ENCODE assay signal across 19 cellular contexts in the genomic region with DNA sequence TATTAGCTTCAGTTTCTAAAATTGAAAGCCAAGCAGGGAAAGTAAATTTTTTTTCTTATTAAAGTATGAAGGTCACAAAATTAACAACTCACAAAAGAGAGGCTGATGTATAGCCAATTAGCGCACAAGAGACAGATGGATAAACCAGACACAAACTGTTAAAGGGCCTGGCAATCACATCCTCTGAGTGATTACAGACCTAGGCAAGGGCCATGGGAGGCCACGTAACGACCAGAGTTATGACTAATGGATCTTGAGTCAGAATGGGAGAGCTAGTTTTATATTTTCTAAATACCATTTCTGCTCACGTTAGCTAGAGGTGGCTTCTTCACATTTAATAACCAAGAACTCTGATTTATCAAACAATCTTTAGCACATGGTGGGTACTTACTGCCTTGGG. TPM values are rescaled to one million over a fixed set of nuclear protein-coding genes. Genes with fewer than 3 reads are reported as not detected.
DNase-seq lines count a peak whose midpoint lies in the region; ATAC-seq lines count a peak whose summit lies in the region.
"Had no signal": no experiment of that assay in that cellular context is flagged by ENCODE, and none has a peak within 500 bp of the region (broad histone marks: within the 10 kb centered on the region; RNA-seq: fewer than 3 reads in every experiment).

No MANE protein-coding gene starts in this region.

- no peaks in the 10 kb centered on the region for H3K9me3 Mint-ChIP-seq in activated T-cell treated with anti-CD3 and anti-CD28 coated beads, Interleukin-2, amount 50 U/mL, for 4 hours
- H3K9me3 Mint-ChIP-seq in activated naive CD8-positive, alpha-beta T cell treated with anti-CD3 and anti-CD28 coated beads, Interleukin-2, amount 50 U/mL, for 24 hours: no peaks in the 10 kb centered on the region

- peaks cover 5% of the 10 kb centered on the region for H3K4me1 Mint-ChIP-seq in activated T-cell treated with anti-CD3 and anti-CD28 coated beads, Interleukin-2, amount 50 U/mL, for 4 hours (ENCODE audit: low read depth)
- H3K4me1 Mint-ChIP-seq in activated naive CD8-positive, alpha-beta T cell treated with anti-CD3 and anti-CD28 coated beads, Interleukin-2, amount 50 U/mL, for 24 hours: peaks cover 21% of the 10 kb centered on the region

- no peak for DNase-seq in activated T-cell treated with anti-CD3 and anti-CD28 coated beads, Interleukin-2, amount 50 U/mL, for 4 hours
- DNase-seq in activated T-cell treated with anti-CD3 and anti-CD28 coated beads for 4 hours (no peak), NCI-H1694 (lab: John Stamatoyannopoulos, UW) (peak; percentile 70), NCI-H526 treated with DMSO at 0.1 percent for 48 hours (lab: John Stamatoyannopoulos, UW) (no peak)
- no peak for DNase-seq in activated naive CD8-positive, alpha-beta T cell treated with anti-CD3 and anti-CD28 coated beads, Interleukin-2, amount 50 U/mL, for 24 hours
- peak; percentile 32 for DNase-seq in stimulated activated naive CD8-positive, alpha-beta T cell treated with anti-CD3 and anti-CD28 coated beads, Interleukin-15, Interleukin-2, amounts not matched to agents 100 U/mL and 50 U/mL, for 24 hours
- DNase-seq: amniotic stem cell; central memory CD4-positive, alpha-beta T cell; effector memory CD4-positive, alpha-beta T cell; IMR-90; MM.1S; NCI-H146; NCI-H345; occipital lobe; stomach; upper lobe of right lung had no signal

- peak; percentile 77 to 91 for ATAC-seq in activated T-cell treated with anti-CD3 and anti-CD28 coated beads, Interleukin-2, amount 50 U/mL, for 4 hours
- ATAC-seq in activated naive CD8-positive, alpha-beta T cell treated with anti-CD3 and anti-CD28 coated beads, Interleukin-2, amount 50 U/mL, for 24 hours: peak; percentile 91
- peak; percentile 94 for ATAC-seq in stimulated activated naive CD8-positive, alpha-beta T cell treated with anti-CD3 and anti-CD28 coated beads, Interleukin-15, Interleukin-2, amounts not matched to agents 100 U/mL and 50 U/mL, for 24 hours
- ATAC-seq in HG02852 (IDR thresholded peaks at IDR 0.05; ENCODE audit: unreplicated experiment) (no peak), HG02973 (IDR thresholded peaks at IDR 0.05; ENCODE audit: unreplicated experiment) (no peak)
- ATAC-seq: Right ventricle myocardium inferior, upper lobe of right lung had no signal

- peak overlapping the region; percentile 50 for H3K27ac Mint-ChIP-seq in activated naive CD8-positive, alpha-beta T cell treated with anti-CD3 and anti-CD28 coated beads, Interleukin-2, amount 50 U/mL, for 24 hours

- H3K27me3 Mint-ChIP-seq in activated T-cell treated with anti-CD3 and anti-CD28 coated beads, Interleukin-2, amount 50 U/mL, for 4 hours (ENCODE audit: low read depth): peaks cover 17% of the 10 kb centered on the region
- H3K27me3 Mint-ChIP-seq in activated naive CD8-positive, alpha-beta T cell treated with anti-CD3 and anti-CD28 coated beads, Interleukin-2, amount 50 U/mL, for 24 hours: peaks cover 25% of the 10 kb centered on the region

- H3K36me3 Mint-ChIP-seq in activated T-cell treated with anti-CD3 and anti-CD28 coated beads, Interleukin-2, amount 50 U/mL, for 4 hours (ENCODE audit: insufficient read depth): no peaks in the 10 kb centered on the region
- H3K36me3 Mint-ChIP-seq in activated naive CD8-positive, alpha-beta T cell treated with anti-CD3 and anti-CD28 coated beads, Interleukin-2, amount 50 U/mL, for 24 hours (ENCODE audit: low read depth): no peaks in the 10 kb centered on the region

- no peak overlapping the region for H3K4me3 Mint-ChIP-seq in activated T-cell treated with anti-CD3 and anti-CD28 coated beads, Interleukin-2, amount 50 U/mL, for 4 hours
- peak overlapping the region; percentile 21 for H3K4me3 Mint-ChIP-seq in activated naive CD8-positive, alpha-beta T cell treated with anti-CD3 and anti-CD28 coated beads, Interleukin-2, amount 50 U/mL, for 24 hours

RNA-seq across cellular contexts. Expression of a gene that starts 17.8 kb away (rescaled TPM):
- total RNA-seq in activated T-cell treated with anti-CD3 and anti-CD28 coated beads, Interleukin-2, amount 50 U/mL, for 4 hours: 1 to 10 TPM in 2 of 3 donors, under 1 TPM in 1; 0.90 to 6.7 (median 1.8) TPM

RNA-seq across cellular contexts. Expression of a gene that starts 21.0 kb away (rescaled TPM):
- total RNA-seq in activated T-cell treated with anti-CD3 and anti-CD28 coated beads, Interleukin-2, amount 50 U/mL, for 4 hours: 10 to 100 TPM; 10.7 to 15.1 (median 13.3) TPM

RNA-seq across cellular contexts. Expression of a gene that starts 39.7 kb away (rescaled TPM):
- total RNA-seq in activated T-cell treated with anti-CD3 and anti-CD28 coated beads, Interleukin-2, amount 50 U/mL, for 4 hours: 100 to 1,000 TPM; 257 to 291 (median 290) TPM

RNA-seq across cellular contexts. Expression of a gene that starts 45.8 kb away (rescaled TPM):
- total RNA-seq in activated T-cell treated with anti-CD3 and anti-CD28 coated beads, Interleukin-2, amount 50 U/mL, for 4 hours: 10 to 100 TPM; 15.4 to 17.9 (median 17.8) TPM

Comparison
In these comparisons a context has a peak if more than half of its experiments do, and no peak if none do; other contexts are left out.
1. ATAC-seq: peak in activated T-cell treated with anti-CD3 and anti-CD28 coated beads, Interleukin-2, amount 50 U/mL, for 4 hours (2 of 2), activated naive CD8-positive, alpha-beta T cell treated with anti-CD3 and anti-CD28 coated beads, Interleukin-2, amount 50 U/mL, for 24 hours (single experiment) and stimulated activated naive CD8-positive, alpha-beta T cell treated with anti-CD3 and anti-CD28 coated beads, Interleukin-15, Interleukin-2, amounts not matched to agents 100 U/mL and 50 U/mL, for 24 hours (single experiment); none in HG02852 (single experiment) and HG02973 (single experiment).
2. DNase-seq: peak in NCI-H1694 (single experiment) and stimulated activated naive CD8-positive, alpha-beta T cell treated with anti-CD3 and anti-CD28 coated beads, Interleukin-15, Interleukin-2, amounts not matched to agents 100 U/mL and 50 U/mL, for 24 hours (single experiment); none in activated T-cell treated with anti-CD3 and anti-CD28 coated beads, Interleukin-2, amount 50 U/mL, for 4 hours (single experiment), activated T-cell treated with anti-CD3 and anti-CD28 coated beads for 4 hours (single experiment), activated naive CD8-positive, alpha-beta T cell treated with anti-CD3 and anti-CD28 coated beads, Interleukin-2, amount 50 U/mL, for 24 hours (single experiment) and NCI-H526 treated with DMSO at 0.1 percent for 48 hours (single experiment).